In genomic region chr14:71206766-71207371, GRCh38 we compare ENCODE assay signal across 8 cellular contexts.
DNase-seq lines count a peak whose midpoint lies in the region; ATAC-seq and FAIRE-seq lines count a peak whose summit lies in the region.

No MANE protein-coding gene starts in this region.

- ATAC-seq in activated T-cell treated with anti-CD3 and anti-CD28 coated beads, Interleukin-2, amount 50 U/mL, for 4 hours: no peak
- ATAC-seq in HG02840 (IDR thresholded peaks at IDR 0.05; ENCODE audit: low FRiP score, unreplicated experiment) (no peak), HG03175 (IDR thresholded peaks at IDR 0.05; ENCODE audit: unreplicated experiment) (no peak), GM21825 (IDR thresholded peaks at IDR 0.05; ENCODE audit: unreplicated experiment) (no peak)

- H3K36me3 Mint-ChIP-seq in activated T-cell treated with anti-CD3 and anti-CD28 coated beads, Interleukin-2, amount 50 U/mL, for 4 hours (ENCODE audit: insufficient read depth): no peaks in the 10 kb centered on the region

- FAIRE-seq in RCC 7860 (lab: Jason Lieb, UNC): no peak

- no peak overlapping the region for H3K4me3 Mint-ChIP-seq in activated T-cell treated with anti-CD3 and anti-CD28 coated beads, Interleukin-2, amount 50 U/mL, for 4 hours

- H3K4me1 Mint-ChIP-seq in activated T-cell treated with anti-CD3 and anti-CD28 coated beads, Interleukin-2, amount 50 U/mL, for 4 hours (ENCODE audit: low read depth): no peaks in the 10 kb centered on the region

- no peaks in the 10 kb centered on the region for H3K9me3 Mint-ChIP-seq in activated T-cell treated with anti-CD3 and anti-CD28 coated beads, Interleukin-2, amount 50 U/mL, for 4 hours

- intact Hi-C loops in posterior cingulate gyrus (cut with DNase I): no loop called here

- no peaks in the 10 kb centered on the region for H3K27me3 Mint-ChIP-seq in activated T-cell treated with anti-CD3 and anti-CD28 coated beads, Interleukin-2, amount 50 U/mL, for 4 hours (ENCODE audit: low read depth)

- DNase-seq in EL: peak; percentile 80
- peak; percentile 12 for DNase-seq in RCC 7860 (ENCODE audit: low spot score)
- peak; percentile 84 for DNase-seq in fibroblast of gingiva (ENCODE audit: low read depth)
- peak; percentile 22 to 95 (median 72) for DNase-seq in posterior cingulate gyrus
- DNase-seq in activated T-cell treated with anti-CD3 and anti-CD28 coated beads, Interleukin-2, amount 50 U/mL, for 4 hours: no peak
